Comparison of ENCODE assay signal across 8 cellular contexts in the genomic region with DNA sequence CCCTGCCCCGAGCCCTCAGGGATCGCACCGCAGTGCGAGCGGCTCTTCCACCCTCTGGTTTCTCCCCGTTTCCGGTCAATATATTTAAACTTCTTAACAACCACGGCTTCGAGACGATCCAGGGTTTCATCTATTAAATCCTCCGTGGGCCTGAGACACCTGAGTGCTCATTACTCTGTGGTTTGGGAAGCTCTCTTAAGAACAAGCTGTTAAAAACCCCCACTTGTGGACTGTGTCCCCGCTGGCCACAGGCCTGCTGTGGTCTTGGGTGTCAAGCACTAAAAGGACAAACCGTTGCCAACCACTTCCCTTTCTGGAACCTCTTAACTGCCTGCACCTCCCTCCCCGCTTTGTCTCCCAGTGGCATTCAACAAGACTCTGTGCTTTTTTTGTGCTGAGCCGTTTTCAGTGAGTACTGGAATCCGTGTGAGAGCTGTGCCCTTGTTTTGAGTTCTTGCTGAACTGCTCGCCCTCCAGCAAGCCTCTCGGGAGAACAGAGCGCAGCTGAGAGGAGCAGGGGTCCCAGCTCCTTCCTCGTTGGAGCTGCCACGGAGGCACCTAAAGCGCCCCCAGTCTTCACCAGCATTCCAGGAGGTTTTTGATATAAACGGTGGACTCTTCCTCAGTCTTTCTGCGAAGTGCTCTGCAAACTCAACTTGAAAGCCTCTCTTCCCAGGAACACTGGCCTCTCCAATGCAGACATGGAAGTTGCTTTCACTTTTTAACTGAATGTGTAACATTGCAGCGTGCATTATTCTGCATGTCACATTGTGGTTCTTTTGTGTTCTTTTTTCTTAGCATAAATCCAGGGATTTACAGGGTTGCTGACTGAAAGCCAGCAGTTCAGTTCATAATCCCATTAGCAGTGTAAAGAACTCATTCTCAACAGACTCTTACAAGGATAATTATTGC. TPM values are rescaled to one million over a fixed set of nuclear protein-coding genes. Genes with fewer than 3 reads are reported as not detected.
DNase-seq lines count a peak whose midpoint lies in the region; ATAC-seq, FAIRE-seq and TF ChIP-seq lines count a peak whose summit lies in the region.

No MANE protein-coding gene starts in this region.

- peak overlapping the region; percentile 82 for H3K9ac ChIP-seq in mesenchymal stem cell (ENCODE audit: low read length)

- ATAC-seq in A549 (peak in 1 of 2 experiments; percentile 33; a peak in 3 of 6 replicates), HG03460 (IDR thresholded peaks at IDR 0.05; ENCODE audit: unreplicated experiment) (peak; percentile 51), thoracic aorta (ENCODE audit: insufficient number of reproducible peaks, low FRiP score, low read depth) (peak; percentile 44)

- peak overlapping the region in 1 of 2 experiments; percentile 88 for H2BK12ac ChIP-seq in mesenchymal stem cell (ENCODE audit: low read length in 2 of 2)

- POLR2A ChIA-PET in A549 (lab: Yijun Ruan, JAX), result interaction anchor here (0.8 kb wide), 1 partner anchor 45 kb away, joined by 3 read pairs; no protein-coding TSS in a partner anchor

- H3K4me1 ChIP-seq in A549 (peaks cover 20% of the 10 kb centered on the region), mesenchymal stem cell (ENCODE audit: control insufficient read depth, insufficient read depth, low read depth, low read length) (peaks cover 22% of the 10 kb centered on the region), thoracic aorta (ENCODE audit: control insufficient read depth in 1 of 2, low read depth in 2 of 2) (peaks cover 14 to 46% of the 10 kb centered on the region in 2 donors)

- peaks cover 7% of the 10 kb centered on the region for H3K79me1 ChIP-seq in mesenchymal stem cell (replicated peaks; ENCODE audit: low read length, poor library complexity, severe bottlenecking)

- peak overlapping the region; percentile 99 for H4K8ac ChIP-seq in mesenchymal stem cell (ENCODE audit: low read length)

- H2AFZ ChIP-seq in mesenchymal stem cell (ENCODE audit: low read depth, low read length), result peak overlapping the region; percentile 44

- H3K18ac ChIP-seq in mesenchymal stem cell (ENCODE audit: low read depth in 1 of 2, low read length in 2 of 2), result peak overlapping the region; percentile 94 to 96

- TF ChIP-seq POLR2A in A549 (IDR thresholded peaks at IDR 0.05; ENCODE audit: low read length), result no peak

- TF ChIP-seq CTCF in A549 (IDR thresholded peaks at IDR 0.05) (no peak), GM12864 (IDR thresholded peaks at IDR 0.05; ENCODE audit: low read depth, low read length, missing control alignments) (no peak), epithelial cell of proximal tubule (conservative IDR thresholded peaks at IDR 0.05; ENCODE audit: low read depth, low read length) (no peak), thoracic aorta (IDR thresholded peaks at IDR 0.05) (no peak)

- DNase-seq in A549 (ENCODE audit: low read depth in 1 of 2, low spot score in 1 of 2) (no peak), GM12864 (ENCODE audit: low read depth) (no peak), UCSD-AML1 (lab: John Stamatoyannopoulos, UW; ENCODE audit: unreplicated experiment) (peak; percentile 54), epithelial cell of proximal tubule (ENCODE audit: low read depth) (peak; percentile 44), mesenchymal stem cell (peak; percentile 88), thoracic aorta (ENCODE audit: low spot score) (no peak), COLO829 (ENCODE audit: low spot score) (no peak)

- CTCF ChIA-PET in A549 (lab: Yijun Ruan, JAX), result interaction anchor here (1.0 to 1.9 kb wide), 3 partner anchors 53 to 73 kb away, joined by 3 to 4 read pairs (median 4); no protein-coding TSS in a partner anchor

- no peak overlapping the region for H3K23ac ChIP-seq in mesenchymal stem cell (ENCODE audit: low read length in 2 of 2)

- 0 out of 3 replicates have a peak, but pooled peaks cover 4% of the 10 kb centered on the region for H3K9me3 ChIP-seq in A549
- no peaks in the 10 kb centered on the region for H3K9me3 ChIP-seq in mesenchymal stem cell (ENCODE audit: control insufficient read depth, low read length)
- no peaks in the 10 kb centered on the region for H3K9me3 ChIP-seq in thoracic aorta

- peak overlapping the region; percentile 5 for H2AK5ac ChIP-seq in mesenchymal stem cell (ENCODE audit: low read length, severe bottlenecking)

- TF ChIP-seq RAD21 in A549 (conservative IDR thresholded peaks at IDR 0.05 in 1 of 2, IDR thresholded peaks at IDR 0.05 in 1 of 2), result no peak

- H3K27me3 ChIP-seq in mesenchymal stem cell (ENCODE audit: control insufficient read depth in 1 of 2, insufficient read depth in 1 of 2, low read length in 2 of 2) (peaks cover 0 to 10% of the 10 kb centered on the region in 2 experiments), thoracic aorta (replicated peaks; ENCODE audit: insufficient read depth) (no peaks in the 10 kb centered on the region)

- peak overlapping the region; percentile 13 to 79 for H3K4ac ChIP-seq in mesenchymal stem cell (ENCODE audit: low read depth in 1 of 2, low read length in 2 of 2)

- no peak for FAIRE-seq in A549 (lab: Jason Lieb, UNC)

- H3K4me2 ChIP-seq in A549, result peak overlapping the region; percentile 62
- peak overlapping the region; percentile 77 for H3K4me2 ChIP-seq in mesenchymal stem cell (ENCODE audit: low read length, poor library complexity, severe bottlenecking)

- no peak overlapping the region for H3K14ac ChIP-seq in mesenchymal stem cell (ENCODE audit: low read length in 2 of 2)

- H3K4me3 ChIP-seq in A549 (peak overlapping the region; percentile 86), GM12864 (ENCODE audit: low read depth, low read length) (peak overlapping the region; percentile 23), epithelial cell of proximal tubule (ENCODE audit: low read depth, low read length) (peak overlapping the region; percentile 98), mesenchymal stem cell (ENCODE audit: insufficient read depth in 1 of 2, low read depth in 1 of 2, low read length in 2 of 2) (peak overlapping the region; percentile 80), thoracic aorta (peak overlapping the region; percentile 92)

- 71% methylated on average over 23 of the region's 25 CpGs for WGBS in A549 (ENCODE audit: missing lambda C conversion rate)
- 1% methylated on average over 23 of the region's 25 CpGs for WGBS in mesenchymal stem cell

- peak overlapping the region; percentile 75 for H2BK5ac ChIP-seq in mesenchymal stem cell (ENCODE audit: low read depth, low read length, poor library complexity, severe bottlenecking)

- H2BK120ac ChIP-seq in mesenchymal stem cell (ENCODE audit: low read depth, low read length), result peak overlapping the region; percentile 96

- H3K27ac ChIP-seq in A549 (peak overlapping the region; percentile 81 to 95), mesenchymal stem cell (ENCODE audit: low read length, poor library complexity, severe bottlenecking) (peak overlapping the region; percentile 97), thoracic aorta (peak overlapping the region; percentile 97 to 99)

- H3K36me3 ChIP-seq in mesenchymal stem cell (ENCODE audit: control insufficient read depth in 1 of 2, insufficient read depth in 2 of 2, low read depth in 1 of 2, low read length in 2 of 2), result peaks cover 0 to under 1% of the 10 kb centered on the region in 2 experiments
- H3K36me3 ChIP-seq in thoracic aorta, result no peaks in the 10 kb centered on the region

- H4K91ac ChIP-seq in mesenchymal stem cell (ENCODE audit: low read length), result peak overlapping the region; percentile 100

- H2BK15ac ChIP-seq in mesenchymal stem cell (ENCODE audit: low read depth, poor library complexity, severe bottlenecking), result peak overlapping the region; percentile 77

- no peak for TF ChIP-seq EP300 in A549 (IDR thresholded peaks at IDR 0.05)

TF ChIP-seq in A549, 52 proteins besides CTCF, POLR2A, EP300 and RAD21:
- TF ChIP-seq MYC (IDR thresholded peaks at IDR 0.05; ENCODE audit: borderline replicate concordance, low read length) (no peak), PHF8 (IDR thresholded peaks at IDR 0.05; ENCODE audit: borderline replicate concordance, low read depth) (no peak), SMC3 (IDR thresholded peaks at IDR 0.05) (no peak), FOSL2 (IDR thresholded peaks at IDR 0.05) (no peak), FOSL2 (CRISPR knock-in tag; IDR thresholded peaks at IDR 0.05) (no peak), RARB (CRISPR knock-in tag; IDR thresholded peaks at IDR 0.05) (no peak), JUN (IDR thresholded peaks at IDR 0.05) (no peak)

RNA-seq across cellular contexts. Expression of gene IGFBP7, which starts 0.7 kb away (rescaled TPM):
- polyA plus RNA-seq in A549 (2011; rRNA removed), result 120 and 133 TPM in 2 replicates
- 149 and 189 TPM in 2 replicates for polyA plus RNA-seq in A549 (2012; cell fraction: cytosol; rRNA removed)
- 215 and 294 TPM in 2 replicates for polyA plus RNA-seq in A549 (2012; cell fraction: nucleus; rRNA removed)
- 177 to 255 TPM (median 227 TPM) in 3 replicates for polyA plus RNA-seq in A549 (2017; fragmentation: RNase III; extraction: RNeasy Plus Mini Kit Qiagen cat#74134 plus additional on column Dnase treatment)
- polyA minus RNA-seq in A549 (2011; rRNA and poly(A)+ RNA removed), result 26.4 and 27.2 TPM in 2 replicates
- 609 and 1,471 TPM in 2 replicates for total RNA-seq in epithelial cell of proximal tubule
- polyA plus RNA-seq in mesenchymal stem cell (2013, experiment 1 of 2), result 2,552 TPM
- polyA plus RNA-seq in mesenchymal stem cell (2013, experiment 2 of 2), result 3,066 TPM
- total RNA-seq in thoracic aorta, result 1,000 to 10,000 TPM; 4,453 to 6,615 TPM

Comparison
In these comparisons a context has a peak if more than half of its experiments do, and no peak if none do; other contexts are left out.
1. DNase-seq: peak in UCSD-AML1 (single experiment), epithelial cell of proximal tubule (single experiment) and mesenchymal stem cell (single experiment); none in A549 (0 of 2), GM12864 (single experiment), thoracic aorta (single experiment) and COLO829 (single experiment).
2. H3K4me3 ChIP-seq: peak in every context shown above with its lines; median percentile 98 in epithelial cell of proximal tubule; 92 in thoracic aorta; 86 in A549; 80 in mesenchymal stem cell; 23 in GM12864.
3. Peak in every context shown above with its lines, with median percentiles within 50 percentile points of each other: H3K27ac ChIP-seq.